Comparison of ENCODE assay signal across 1 cellular context in the genomic region with DNA sequence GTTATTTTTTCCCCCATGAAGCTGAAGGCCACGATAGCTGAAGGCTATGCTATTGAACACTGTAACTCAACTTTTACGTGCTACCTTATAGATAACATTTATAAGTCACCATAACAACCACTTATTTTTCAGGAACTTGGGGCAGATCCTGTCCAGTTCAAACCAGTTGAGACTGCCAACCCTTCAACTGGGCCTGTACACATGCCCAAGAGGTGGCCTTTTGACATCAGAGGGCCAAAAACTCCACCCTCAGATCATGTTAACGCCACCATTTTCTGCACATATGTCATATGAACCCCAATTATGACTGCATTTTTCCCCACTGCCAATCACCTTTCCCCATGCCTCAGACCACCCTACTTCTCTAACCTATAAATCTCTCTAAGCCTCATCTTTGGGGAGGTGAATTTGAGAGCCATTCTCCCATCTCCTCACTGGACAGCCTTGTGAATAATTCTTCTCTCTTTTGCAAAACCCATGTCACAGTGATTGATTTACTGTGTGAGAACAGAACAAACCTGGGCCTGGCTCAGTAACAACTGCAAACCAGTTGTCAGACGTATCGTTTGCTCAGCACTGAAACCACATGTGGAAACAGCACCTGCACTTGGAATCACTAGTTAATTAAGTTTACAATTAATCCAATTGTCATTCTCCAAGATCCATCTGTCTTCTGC.
TF ChIP-seq lines count a peak whose summit lies in the region.

No MANE protein-coding gene starts in this region.

TF ChIP-seq in K562, 482 proteins besides CTCF, POLR2A, EP300 and RAD21 (continued from another document and continues in another):
- TF ChIP-seq, protein P1, sequence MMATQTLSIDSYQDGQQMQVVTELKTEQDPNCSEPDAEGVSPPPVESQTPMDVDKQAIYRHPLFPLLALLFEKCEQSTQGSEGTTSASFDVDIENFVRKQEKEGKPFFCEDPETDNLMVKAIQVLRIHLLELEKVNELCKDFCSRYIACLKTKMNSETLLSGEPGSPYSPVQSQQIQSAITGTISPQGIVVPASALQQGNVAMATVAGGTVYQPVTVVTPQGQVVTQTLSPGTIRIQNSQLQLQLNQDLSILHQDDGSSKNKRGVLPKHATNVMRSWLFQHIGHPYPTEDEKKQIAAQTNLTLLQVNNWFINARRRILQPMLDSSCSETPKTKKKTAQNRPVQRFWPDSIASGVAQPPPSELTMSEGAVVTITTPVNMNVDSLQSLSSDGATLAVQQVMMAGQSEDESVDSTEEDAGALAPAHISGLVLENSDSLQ (IDR thresholded peaks at IDR 0.05), result peak; percentile 80
- TF ChIP-seq RFX1 (IDR thresholded peaks at IDR 0.05) (peak; percentile 39; the same call in 1 of the 2 replicates), MEF2D (tag; conservative IDR thresholded peaks at IDR 0.05; ENCODE audit: low read depth) (0 out of 2 replicates have a peak, but pooled peaks have one; percentile 24), MEIS2 (IDR thresholded peaks at IDR 0.05; ENCODE audit: partially characterized antibody) (peak; percentile 79), CHCHD3 (CRISPR knock-in tag; IDR thresholded peaks at IDR 0.05) (no peak), E2F6 (IDR thresholded peaks at IDR 0.05; ENCODE audit: borderline replicate concordance in 1 of 2, extremely low read depth in 1 of 2, insufficient read depth in 1 of 2, insufficient read length in 1 of 2, low read depth in 1 of 2, low read length in 1 of 2, poor library complexity in 1 of 2, severe bottlenecking in 1 of 2) (peak in 1 of 2 experiments; percentile 53), ZMIZ1 (IDR thresholded peaks at IDR 0.05; ENCODE audit: low read depth in 2 of 2, low read length in 2 of 2) (no peak), BRF1 (IDR thresholded peaks at IDR 0.05; ENCODE audit: borderline replicate concordance, extremely low read depth, insufficient read length) (no peak), PTTG1 (tag; IDR thresholded peaks at IDR 0.05; ENCODE audit: low read depth) (no peak), L3MBTL2 (IDR thresholded peaks at IDR 0.05) (peak; percentile 60), E4F1 (CRISPR knock-in tag; IDR thresholded peaks at IDR 0.05; ENCODE audit: borderline replicate concordance) (no peak), ID3 (CRISPR knock-in tag; IDR thresholded peaks at IDR 0.05) (no peak), ID3 (tag; IDR thresholded peaks at IDR 0.05) (no peak), HDAC3 (IDR thresholded peaks at IDR 0.05; ENCODE audit: borderline replicate concordance, partially characterized antibody) (no peak), POLR2G (IDR thresholded peaks at IDR 0.05; ENCODE audit: low read depth, low read length) (no peak)
- TF ChIP-seq, protein P2, sequence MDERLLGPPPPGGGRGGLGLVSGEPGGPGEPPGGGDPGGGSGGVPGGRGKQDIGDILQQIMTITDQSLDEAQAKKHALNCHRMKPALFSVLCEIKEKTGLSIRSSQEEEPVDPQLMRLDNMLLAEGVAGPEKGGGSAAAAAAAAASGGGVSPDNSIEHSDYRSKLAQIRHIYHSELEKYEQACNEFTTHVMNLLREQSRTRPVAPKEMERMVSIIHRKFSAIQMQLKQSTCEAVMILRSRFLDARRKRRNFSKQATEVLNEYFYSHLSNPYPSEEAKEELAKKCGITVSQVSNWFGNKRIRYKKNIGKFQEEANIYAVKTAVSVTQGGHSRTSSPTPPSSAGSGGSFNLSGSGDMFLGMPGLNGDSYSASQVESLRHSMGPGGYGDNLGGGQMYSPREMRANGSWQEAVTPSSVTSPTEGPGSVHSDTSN (CRISPR knock-in tag; IDR thresholded peaks at IDR 0.05; ENCODE audit: low read depth), result no peak
- TF ChIP-seq, protein P2 (tag; conservative IDR thresholded peaks at IDR 0.05; ENCODE audit: low read depth), result peak; percentile 70
- TF ChIP-seq, protein P3, sequence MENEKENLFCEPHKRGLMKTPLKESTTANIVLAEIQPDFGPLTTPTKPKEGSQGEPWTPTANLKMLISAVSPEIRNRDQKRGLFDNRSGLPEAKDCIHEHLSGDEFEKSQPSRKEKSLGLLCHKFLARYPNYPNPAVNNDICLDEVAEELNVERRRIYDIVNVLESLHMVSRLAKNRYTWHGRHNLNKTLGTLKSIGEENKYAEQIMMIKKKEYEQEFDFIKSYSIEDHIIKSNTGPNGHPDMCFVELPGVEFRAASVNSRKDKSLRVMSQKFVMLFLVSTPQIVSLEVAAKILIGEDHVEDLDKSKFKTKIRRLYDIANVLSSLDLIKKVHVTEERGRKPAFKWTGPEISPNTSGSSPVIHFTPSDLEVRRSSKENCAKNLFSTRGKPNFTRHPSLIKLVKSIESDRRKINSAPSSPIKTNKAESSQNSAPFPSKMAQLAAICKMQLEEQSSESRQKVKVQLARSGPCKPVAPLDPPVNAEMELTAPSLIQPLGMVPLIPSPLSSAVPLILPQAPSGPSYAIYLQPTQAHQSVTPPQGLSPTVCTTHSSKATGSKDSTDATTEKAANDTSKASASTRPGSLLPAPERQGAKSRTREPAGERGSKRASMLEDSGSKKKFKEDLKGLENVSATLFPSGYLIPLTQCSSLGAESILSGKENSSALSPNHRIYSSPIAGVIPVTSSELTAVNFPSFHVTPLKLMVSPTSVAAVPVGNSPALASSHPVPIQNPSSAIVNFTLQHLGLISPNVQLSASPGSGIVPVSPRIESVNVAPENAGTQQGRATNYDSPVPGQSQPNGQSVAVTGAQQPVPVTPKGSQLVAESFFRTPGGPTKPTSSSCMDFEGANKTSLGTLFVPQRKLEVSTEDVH (IDR thresholded peaks at IDR 0.05; ENCODE audit: low read depth, partially characterized antibody), result no peak
- TF ChIP-seq, protein P4, sequence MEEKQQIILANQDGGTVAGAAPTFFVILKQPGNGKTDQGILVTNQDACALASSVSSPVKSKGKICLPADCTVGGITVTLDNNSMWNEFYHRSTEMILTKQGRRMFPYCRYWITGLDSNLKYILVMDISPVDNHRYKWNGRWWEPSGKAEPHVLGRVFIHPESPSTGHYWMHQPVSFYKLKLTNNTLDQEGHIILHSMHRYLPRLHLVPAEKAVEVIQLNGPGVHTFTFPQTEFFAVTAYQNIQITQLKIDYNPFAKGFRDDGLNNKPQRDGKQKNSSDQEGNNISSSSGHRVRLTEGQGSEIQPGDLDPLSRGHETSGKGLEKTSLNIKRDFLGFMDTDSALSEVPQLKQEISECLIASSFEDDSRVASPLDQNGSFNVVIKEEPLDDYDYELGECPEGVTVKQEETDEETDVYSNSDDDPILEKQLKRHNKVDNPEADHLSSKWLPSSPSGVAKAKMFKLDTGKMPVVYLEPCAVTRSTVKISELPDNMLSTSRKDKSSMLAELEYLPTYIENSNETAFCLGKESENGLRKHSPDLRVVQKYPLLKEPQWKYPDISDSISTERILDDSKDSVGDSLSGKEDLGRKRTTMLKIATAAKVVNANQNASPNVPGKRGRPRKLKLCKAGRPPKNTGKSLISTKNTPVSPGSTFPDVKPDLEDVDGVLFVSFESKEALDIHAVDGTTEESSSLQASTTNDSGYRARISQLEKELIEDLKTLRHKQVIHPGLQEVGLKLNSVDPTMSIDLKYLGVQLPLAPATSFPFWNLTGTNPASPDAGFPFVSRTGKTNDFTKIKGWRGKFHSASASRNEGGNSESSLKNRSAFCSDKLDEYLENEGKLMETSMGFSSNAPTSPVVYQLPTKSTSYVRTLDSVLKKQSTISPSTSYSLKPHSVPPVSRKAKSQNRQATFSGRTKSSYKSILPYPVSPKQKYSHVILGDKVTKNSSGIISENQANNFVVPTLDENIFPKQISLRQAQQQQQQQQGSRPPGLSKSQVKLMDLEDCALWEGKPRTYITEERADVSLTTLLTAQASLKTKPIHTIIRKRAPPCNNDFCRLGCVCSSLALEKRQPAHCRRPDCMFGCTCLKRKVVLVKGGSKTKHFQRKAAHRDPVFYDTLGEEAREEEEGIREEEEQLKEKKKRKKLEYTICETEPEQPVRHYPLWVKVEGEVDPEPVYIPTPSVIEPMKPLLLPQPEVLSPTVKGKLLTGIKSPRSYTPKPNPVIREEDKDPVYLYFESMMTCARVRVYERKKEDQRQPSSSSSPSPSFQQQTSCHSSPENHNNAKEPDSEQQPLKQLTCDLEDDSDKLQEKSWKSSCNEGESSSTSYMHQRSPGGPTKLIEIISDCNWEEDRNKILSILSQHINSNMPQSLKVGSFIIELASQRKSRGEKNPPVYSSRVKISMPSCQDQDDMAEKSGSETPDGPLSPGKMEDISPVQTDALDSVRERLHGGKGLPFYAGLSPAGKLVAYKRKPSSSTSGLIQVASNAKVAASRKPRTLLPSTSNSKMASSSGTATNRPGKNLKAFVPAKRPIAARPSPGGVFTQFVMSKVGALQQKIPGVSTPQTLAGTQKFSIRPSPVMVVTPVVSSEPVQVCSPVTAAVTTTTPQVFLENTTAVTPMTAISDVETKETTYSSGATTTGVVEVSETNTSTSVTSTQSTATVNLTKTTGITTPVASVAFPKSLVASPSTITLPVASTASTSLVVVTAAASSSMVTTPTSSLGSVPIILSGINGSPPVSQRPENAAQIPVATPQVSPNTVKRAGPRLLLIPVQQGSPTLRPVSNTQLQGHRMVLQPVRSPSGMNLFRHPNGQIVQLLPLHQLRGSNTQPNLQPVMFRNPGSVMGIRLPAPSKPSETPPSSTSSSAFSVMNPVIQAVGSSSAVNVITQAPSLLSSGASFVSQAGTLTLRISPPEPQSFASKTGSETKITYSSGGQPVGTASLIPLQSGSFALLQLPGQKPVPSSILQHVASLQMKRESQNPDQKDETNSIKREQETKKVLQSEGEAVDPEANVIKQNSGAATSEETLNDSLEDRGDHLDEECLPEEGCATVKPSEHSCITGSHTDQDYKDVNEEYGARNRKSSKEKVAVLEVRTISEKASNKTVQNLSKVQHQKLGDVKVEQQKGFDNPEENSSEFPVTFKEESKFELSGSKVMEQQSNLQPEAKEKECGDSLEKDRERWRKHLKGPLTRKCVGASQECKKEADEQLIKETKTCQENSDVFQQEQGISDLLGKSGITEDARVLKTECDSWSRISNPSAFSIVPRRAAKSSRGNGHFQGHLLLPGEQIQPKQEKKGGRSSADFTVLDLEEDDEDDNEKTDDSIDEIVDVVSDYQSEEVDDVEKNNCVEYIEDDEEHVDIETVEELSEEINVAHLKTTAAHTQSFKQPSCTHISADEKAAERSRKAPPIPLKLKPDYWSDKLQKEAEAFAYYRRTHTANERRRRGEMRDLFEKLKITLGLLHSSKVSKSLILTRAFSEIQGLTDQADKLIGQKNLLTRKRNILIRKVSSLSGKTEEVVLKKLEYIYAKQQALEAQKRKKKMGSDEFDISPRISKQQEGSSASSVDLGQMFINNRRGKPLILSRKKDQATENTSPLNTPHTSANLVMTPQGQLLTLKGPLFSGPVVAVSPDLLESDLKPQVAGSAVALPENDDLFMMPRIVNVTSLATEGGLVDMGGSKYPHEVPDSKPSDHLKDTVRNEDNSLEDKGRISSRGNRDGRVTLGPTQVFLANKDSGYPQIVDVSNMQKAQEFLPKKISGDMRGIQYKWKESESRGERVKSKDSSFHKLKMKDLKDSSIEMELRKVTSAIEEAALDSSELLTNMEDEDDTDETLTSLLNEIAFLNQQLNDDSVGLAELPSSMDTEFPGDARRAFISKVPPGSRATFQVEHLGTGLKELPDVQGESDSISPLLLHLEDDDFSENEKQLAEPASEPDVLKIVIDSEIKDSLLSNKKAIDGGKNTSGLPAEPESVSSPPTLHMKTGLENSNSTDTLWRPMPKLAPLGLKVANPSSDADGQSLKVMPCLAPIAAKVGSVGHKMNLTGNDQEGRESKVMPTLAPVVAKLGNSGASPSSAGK (IDR thresholded peaks at IDR 0.05), result peak; percentile 64
